ENCODE assay signal across 8 cellular contexts in genomic region chr15:63896336-63897115, GRCh38.
DNase-seq lines count a peak whose midpoint lies in the region; ATAC-seq and TF ChIP-seq lines count a peak whose summit lies in the region.

No MANE protein-coding gene starts in this region.

- peak overlapping the region; percentile 48 for H2AFZ ChIP-seq in osteoblast (ENCODE audit: low read length)

- H3K4me1 ChIP-seq in osteoblast (ENCODE audit: insufficient read depth, low read length): peaks cover 19% of the 10 kb centered on the region

- no peaks in the 10 kb centered on the region for H3K36me3 ChIP-seq in osteoblast (ENCODE audit: insufficient read depth, low read length)

- H3K4me3 ChIP-seq in choroid plexus epithelial cell (ENCODE audit: low read depth, low read length): no peak overlapping the region
- peak overlapping the region; percentile 30 for H3K4me3 ChIP-seq in osteoblast (ENCODE audit: insufficient read depth, low read length)

- H3K27ac ChIP-seq in osteoblast (ENCODE audit: low read depth, low read length): peak overlapping the region; percentile 56

- peak overlapping the region; percentile 64 for H3K4me2 ChIP-seq in osteoblast (ENCODE audit: insufficient read depth, low read length)

- no peaks in the 10 kb centered on the region for H3K9me3 ChIP-seq in osteoblast (ENCODE audit: low read depth, low read length)

- no peaks in the 10 kb centered on the region for H3K79me2 ChIP-seq in osteoblast (ENCODE audit: insufficient read depth, low read length)

- no peaks in the 10 kb centered on the region for H4K20me1 ChIP-seq in osteoblast (ENCODE audit: insufficient read depth, low read length)

- DNase-seq in stimulated activated CD4-positive, alpha-beta T cell treated with anti-CD3 and anti-CD28 coated beads, Interleukin-15, amount 100 ng/mL, for 24 hours: peak; percentile 19
- DNase-seq in stimulated activated CD4-positive, alpha-beta T cell treated with anti-CD3 and anti-CD28 coated beads, Interleukin-4, amount 100 ng/mL, for 24 hours: no peak
- DNase-seq in NK-92 (lab: John Stamatoyannopoulos, UW; ENCODE audit: unreplicated experiment) (peak; percentile 20), choroid plexus epithelial cell (ENCODE audit: low read depth) (peak; percentile 92), osteoblast (ENCODE audit: insufficient read length, low spot score, missing footprints) (peak; percentile 90), NCI-H510A treated with DMSO at 0.1 percent for 48 hours (lab: John Stamatoyannopoulos, UW) (no peak)
- DNase-seq in stimulated activated naive CD4-positive, alpha-beta T cell treated with Interleukin-2 at 50 U/mL for 16 hours (lab: John Stamatoyannopoulos, UW): no peak

- TF ChIP-seq CTCF in choroid plexus epithelial cell (conservative IDR thresholded peaks at IDR 0.05; ENCODE audit: low read depth, low read length) (no peak), osteoblast (IDR thresholded peaks at IDR 0.05; ENCODE audit: extremely low read depth, low read depth, low read length) (no peak)

- H3K27me3 ChIP-seq in osteoblast (ENCODE audit: insufficient read depth, low read length): no peaks in the 10 kb centered on the region

- peak; percentile 54 for ATAC-seq in HG02763 (IDR thresholded peaks at IDR 0.05; ENCODE audit: unreplicated experiment)

Comparison
In these comparisons a context has a peak if more than half of its experiments do, and no peak if none do; other contexts are left out.
1. DNase-seq: peak in stimulated activated CD4-positive, alpha-beta T cell treated with anti-CD3 and anti-CD28 coated beads, Interleukin-15, amount 100 ng/mL, for 24 hours (single experiment), NK-92 (single experiment), choroid plexus epithelial cell (single experiment) and osteoblast (single experiment); none in stimulated activated CD4-positive, alpha-beta T cell treated with anti-CD3 and anti-CD28 coated beads, Interleukin-4, amount 100 ng/mL, for 24 hours (single experiment), NCI-H510A treated with DMSO at 0.1 percent for 48 hours (single experiment) and stimulated activated naive CD4-positive, alpha-beta T cell treated with Interleukin-2 at 50 U/mL for 16 hours (single experiment).